ENCODE assay signal across 20 cellular contexts in genomic region chr2:215527738-215528137, GRCh38.
A peak's percentile ranks its signal among the peaks of the same experiment; 100 is the strongest.
DNase-seq lines count a peak whose midpoint lies in the region; ATAC-seq, FAIRE-seq and TF ChIP-seq lines count a peak whose summit lies in the region.
"Had no signal": no experiment of that assay in that cellular context is flagged by ENCODE, and none has a peak within 500 bp of the region (broad histone marks: within the 10 kb centered on the region; RNA-seq: fewer than 3 reads in every experiment).

No MANE protein-coding gene starts in this region.

- no TSS peak for BruUV-seq in PC-9 (replicated peaks; lab: Mats Ljungman, UMichigan)
- BruUV-seq in endothelial cell of umbilical vein (replicated peaks; lab: Mats Ljungman, UMichigan): no TSS peak

- H2AFZ ChIP-seq in PC-9 (no peak overlapping the region), endothelial cell of umbilical vein (ENCODE audit: low read depth, low read length) (peak overlapping the region; percentile 38)

- H3K9me3 ChIP-seq in PC-9 (ENCODE audit: insufficient read depth, low read depth) (peaks cover 20% of the 10 kb centered on the region), endothelial cell of umbilical vein (replicated peaks; ENCODE audit: control insufficient read depth, insufficient read depth, low read length) (no peaks in the 10 kb centered on the region), esophagus muscularis mucosa (peaks cover 0 to under 1% (median 0%) of the 10 kb centered on the region in 4 donors)
- H3K9me3 ChIP-seq: BLaER1 treated with 17β-estradiol and CSF1 and Interleukin-3, amounts not matched to agents 10 nM and 100 nM had no signal

- dilution Hi-C loops in endothelial cell of umbilical vein (cut with MboI; ENCODE audit: extremely low pct_ligation_motif_present, low sequenced_read_pairs): no loop called here

- H3K4me1 Mint-ChIP-seq in osteocyte (ENCODE audit: unreplicated experiment) (peaks cover 67% of the 10 kb centered on the region), T-cell (no peaks in the 10 kb centered on the region)
- H3K4me1 Mint-ChIP-seq: activated naive CD8-positive, alpha-beta T cell treated with anti-CD3 and anti-CD28 coated beads, Interleukin-2, amount 10 ng/mL, durations not matched to agents 7 days and 5 days; memory B cell had no signal

- TF ChIP-seq POLR2A in endothelial cell of umbilical vein (IDR thresholded peaks at IDR 0.05; ENCODE audit: low read depth, low read length) (no peak), esophagus muscularis mucosa (IDR thresholded peaks at IDR 0.05; ENCODE audit: low read depth) (no peak)

- H3K9me3 Mint-ChIP-seq in osteocyte (ENCODE audit: unreplicated experiment) (peaks cover 12% of the 10 kb centered on the region), T-cell (no peaks in the 10 kb centered on the region)
- H3K9me3 Mint-ChIP-seq: activated T-cell treated with anti-CD3 and anti-CD28 coated beads, Interleukin-2, amount 50 U/mL, for 4 hours; memory B cell had no signal

- FAIRE-seq in endothelial cell of umbilical vein (lab: Jason Lieb, UNC): no peak
- FAIRE-seq: HepG2, islet of Langerhans had no signal

- CTCF ChIA-PET in PC-9 (lab: Charles Lee): no interaction called here
- CTCF ChIA-PET in endothelial cell of umbilical vein (lab: Charles Lee): interaction anchor here (0.6 to 2.0 kb wide), 5 partner anchors 13 to 23 kb away, joined by 3 to 6 read pairs (median 3); no protein-coding TSS in a partner anchor
- CTCF ChIA-PET in T-cell (lab: Charles Lee): interaction anchor here (0.5 to 1.1 kb wide), 2 partner anchors 12 to 27 kb away, joined by 4 read pairs; no protein-coding TSS in a partner anchor

- DNase-seq in AG10803 (ENCODE audit: low read depth) (peak; percentile 91), PC-9 (no peak), endothelial cell of umbilical vein (ENCODE audit: low read depth, low spot score) (no peak), osteocyte (ENCODE audit: extremely low spot score, unreplicated experiment) (no peak), globus pallidus (ENCODE audit: low spot score) (no peak), esophagus muscularis mucosa (ENCODE audit: extremely low spot score) (no peak), T-cell (no peak)
- DNase-seq: activated CD4-positive, alpha-beta T cell treated with anti-CD3 and anti-CD28 coated beads, Interleukin-2, amount 50 U/mL, for 48 hours; activated naive CD8-positive, alpha-beta T cell treated with anti-CD3 and anti-CD28 coated beads, Interleukin-2, amount 10 ng/mL, durations not matched to agents 7 days and 5 days; activated T-cell treated with anti-CD3 and anti-CD28 coated beads, Interleukin-2, amount 50 U/mL, for 4 hours; DMS 273 treated with DMSO at 0.1 percent for 48 hours; heart left ventricle; NCI-H2081; NCI-H524 treated with DMSO at 0.1 percent for 48 hours had no signal

- H3K27ac ChIP-seq in PC-9: 0 out of 2 replicates have a peak overlapping the region, but pooled peaks have one; percentile 31
- peak overlapping the region; percentile 99 for H3K27ac ChIP-seq in endothelial cell of umbilical vein (ENCODE audit: insufficient read depth, low read depth, low read length)
- no peak overlapping the region for H3K27ac ChIP-seq in esophagus muscularis mucosa (replicated peaks in 1 of 4)
- H3K27ac ChIP-seq: BLaER1 treated with 17β-estradiol and CSF1 and Interleukin-3, amounts not matched to agents 10 nM and 100 nM; VCaP had no signal

- H3K9ac ChIP-seq in endothelial cell of umbilical vein (replicated peaks; ENCODE audit: extremely low read depth, insufficient read depth, low read length): peak overlapping the region; percentile 60
- H3K9ac ChIP-seq: BLaER1 treated with 17β-estradiol and CSF1 and Interleukin-3, amounts not matched to agents 10 nM and 100 nM had no signal

- ATAC-seq in HG03457 (IDR thresholded peaks at IDR 0.05; ENCODE audit: unreplicated experiment) (no peak), T-cell (replicated peaks in 1 of 4) (no peak)
- ATAC-seq: activated T-cell treated with anti-CD3 and anti-CD28 coated beads, Interleukin-2, amount 50 U/mL, for 4 hours; HepG2 had no signal

- no peaks in the 10 kb centered on the region for H3K27me3 Mint-ChIP-seq in osteocyte (ENCODE audit: unreplicated experiment)
- no peaks in the 10 kb centered on the region for H3K27me3 Mint-ChIP-seq in T-cell

- no peaks in the 10 kb centered on the region for H3K9me1 ChIP-seq in endothelial cell of umbilical vein (replicated peaks; ENCODE audit: control insufficient read depth, extremely low read depth, insufficient read depth, low read length)

- no peaks in the 10 kb centered on the region for H4K20me1 ChIP-seq in PC-9 (ENCODE audit: insufficient read depth)
- H4K20me1 ChIP-seq in endothelial cell of umbilical vein (replicated peaks; ENCODE audit: control insufficient read depth, extremely low read depth, insufficient read depth, low read length): no peaks in the 10 kb centered on the region
- H4K20me1 ChIP-seq: BLaER1 treated with 17β-estradiol and CSF1 and Interleukin-3, amounts not matched to agents 10 nM and 100 nM had no signal

- peak overlapping the region; percentile 95 for H3K27ac Mint-ChIP-seq in osteocyte (ENCODE audit: unreplicated experiment)
- no peak overlapping the region for H3K27ac Mint-ChIP-seq in T-cell
- H3K27ac Mint-ChIP-seq: activated naive CD8-positive, alpha-beta T cell treated with anti-CD3 and anti-CD28 coated beads, Interleukin-2, amount 10 ng/mL, durations not matched to agents 7 days and 5 days; memory B cell had no signal

- POLR2A ChIA-PET in PC-9 (lab: Charles Lee; ENCODE audit: unreplicated experiment): no interaction called here
- POLR2A ChIA-PET in endothelial cell of umbilical vein (lab: Charles Lee): no interaction called here
- POLR2A ChIA-PET in T-cell (lab: Charles Lee): no interaction called here

- TF ChIP-seq CTCF in AG10803 (conservative IDR thresholded peaks at IDR 0.05; ENCODE audit: low read length) (no peak), PC-9 (conservative IDR thresholded peaks at IDR 0.05) (no peak), endothelial cell of umbilical vein (IDR thresholded peaks at IDR 0.05; ENCODE audit: extremely low read depth in 1 of 2, insufficient read depth in 1 of 2, low read depth in 1 of 2, low read length in 2 of 2) (no peak), osteocyte (IDR thresholded peaks at IDR 0.05) (no peak), esophagus muscularis mucosa (IDR thresholded peaks at IDR 0.05) (no peak)

- H3K9me2 ChIP-seq in PC-9 (ENCODE audit: insufficient read depth): no peaks in the 10 kb centered on the region

- H3K4me3 Mint-ChIP-seq in osteocyte (ENCODE audit: unreplicated experiment) (no peak overlapping the region), T-cell (no peak overlapping the region)
- H3K4me3 Mint-ChIP-seq: activated naive CD8-positive, alpha-beta T cell treated with anti-CD3 and anti-CD28 coated beads, Interleukin-2, amount 10 ng/mL, durations not matched to agents 7 days and 5 days; activated T-cell treated with anti-CD3 and anti-CD28 coated beads, Interleukin-2, amount 50 U/mL, for 4 hours; memory B cell had no signal

- H3K4me3 ChIP-seq in AG10803 (ENCODE audit: low read length): no peak overlapping the region
- no peak overlapping the region for H3K4me3 ChIP-seq in PC-9
- H3K4me3 ChIP-seq in endothelial cell of umbilical vein (replicated peaks in 1 of 3; ENCODE audit: insufficient read depth in 1 of 3, low read depth in 1 of 3, low read length in 3 of 3): no peak overlapping the region
- H3K4me3 ChIP-seq in esophagus muscularis mucosa: no peak overlapping the region
- H3K4me3 ChIP-seq: BLaER1 treated with 17β-estradiol and CSF1 and Interleukin-3, amounts not matched to agents 10 nM and 100 nM; heart left ventricle had no signal

- intact Hi-C loops in PC-9 (cut with micrococcal nuclease; ENCODE audit: unreplicated experiment): no loop called here
- intact Hi-C loops in endothelial cell of umbilical vein (cut with micrococcal nuclease): loop anchor here (1.0 to 2.0 kb wide), 8 partner anchors 67 to 393 kb away; partner anchors contain the start of gene FN1
- intact Hi-C loops in esophagus muscularis mucosa (cut with DNase I): no loop called here

- TF ChIP-seq EP300 in esophagus muscularis mucosa (IDR thresholded peaks at IDR 0.05): no peak

- H3K79me2 ChIP-seq in PC-9 (ENCODE audit: low read depth) (no peaks in the 10 kb centered on the region), endothelial cell of umbilical vein (ENCODE audit: control insufficient read depth, insufficient read depth, low read length) (no peaks in the 10 kb centered on the region)

- no peaks in the 10 kb centered on the region for H3K36me3 ChIP-seq in PC-9 (ENCODE audit: low read depth)
- no peaks in the 10 kb centered on the region for H3K36me3 ChIP-seq in endothelial cell of umbilical vein (ENCODE audit: control insufficient read depth in 2 of 2, extremely low read depth in 1 of 2, insufficient read depth in 2 of 2, low read length in 2 of 2)
- no peaks in the 10 kb centered on the region for H3K36me3 ChIP-seq in esophagus muscularis mucosa
- H3K36me3 ChIP-seq: BLaER1 treated with 17β-estradiol and CSF1 and Interleukin-3, amounts not matched to agents 10 nM and 100 nM; heart left ventricle had no signal

- H3F3A ChIP-seq in PC-9 (ENCODE audit: insufficient read depth, low read depth): 0 out of 2 replicates have a peak, but pooled peaks cover 5% of the 10 kb centered on the region

- 50% methylated on average over 1 of the region's 1 CpG for WGBS in esophagus muscularis mucosa

- no peaks in the 10 kb centered on the region for H3K36me3 Mint-ChIP-seq in osteocyte (ENCODE audit: unreplicated experiment)
- no peaks in the 10 kb centered on the region for H3K36me3 Mint-ChIP-seq in T-cell
- H3K36me3 Mint-ChIP-seq: activated naive CD8-positive, alpha-beta T cell treated with anti-CD3 and anti-CD28 coated beads, Interleukin-2, amount 10 ng/mL, durations not matched to agents 7 days and 5 days; memory B cell had no signal

- H3K4me1 ChIP-seq in PC-9 (replicated peaks; ENCODE audit: insufficient read depth) (peaks cover 32% of the 10 kb centered on the region; the same call in 1 of the 2 replicates), endothelial cell of umbilical vein (ENCODE audit: control insufficient read depth, extremely low read depth, insufficient read depth, low read length) (peaks cover 42% of the 10 kb centered on the region), esophagus muscularis mucosa (peaks cover 0 to 28% (median 17%) of the 10 kb centered on the region in 4 donors)

- H3K4me2 ChIP-seq in PC-9: no peak overlapping the region
- H3K4me2 ChIP-seq in endothelial cell of umbilical vein (ENCODE audit: insufficient read depth, low read length): peak overlapping the region; percentile 51
- H3K4me2 ChIP-seq: BLaER1 treated with 17β-estradiol and CSF1 and Interleukin-3, amounts not matched to agents 10 nM and 100 nM had no signal

- no peaks in the 10 kb centered on the region for H3K27me3 ChIP-seq in PC-9 (ENCODE audit: insufficient read depth, low read depth)
- no peaks in the 10 kb centered on the region for H3K27me3 ChIP-seq in endothelial cell of umbilical vein (ENCODE audit: control insufficient read depth in 2 of 2, insufficient read depth in 2 of 2, low read length in 2 of 2)
- no peaks in the 10 kb centered on the region for H3K27me3 ChIP-seq in esophagus muscularis mucosa
- H3K27me3 ChIP-seq: BLaER1 treated with 17β-estradiol and CSF1 and Interleukin-3, amounts not matched to agents 10 nM and 100 nM; heart left ventricle had no signal

TF ChIP-seq in endothelial cell of umbilical vein, 7 proteins besides CTCF, POLR2A, EP300 and RAD21:
- no peak for TF ChIP-seq GATA2 (IDR thresholded peaks at IDR 0.05; ENCODE audit: insufficient read depth, insufficient read length, low read depth, low read length)

Comparison
In these comparisons a context has a peak if more than half of its experiments do, and no peak if none do; other contexts are left out.
1. H3K27ac ChIP-seq: peak in PC-9 (single experiment) and endothelial cell of umbilical vein (single experiment); none in esophagus muscularis mucosa (0 of 4).